Comparison of ENCODE assay signal across 8 cellular contexts in genomic region chr2:40760071-40760666, GRCh38.
DNase-seq lines count a peak whose midpoint lies in the region; ATAC-seq and TF ChIP-seq lines count a peak whose summit lies in the region.

No MANE protein-coding gene starts in this region.

- H3K79me2 ChIP-seq in OCI-LY1 (ENCODE audit: insufficient read depth, low read length) = no peaks in the 10 kb centered on the region

- H3K36me3 ChIP-seq in A673 (ENCODE audit: insufficient read depth, low read length, poor library complexity, severe bottlenecking) (no peaks in the 10 kb centered on the region), OCI-LY1 (ENCODE audit: insufficient read depth, low read length) (no peaks in the 10 kb centered on the region), endodermal cell (ENCODE audit: control insufficient read depth, insufficient read depth, low read length) (no peaks in the 10 kb centered on the region)

- no peak overlapping the region for H3K4me3 ChIP-seq in A673 (ENCODE audit: low read depth, low read length, poor library complexity, severe bottlenecking)
- no peak overlapping the region for H3K4me3 ChIP-seq in OCI-LY1 (ENCODE audit: low read depth, low read length, poor library complexity, severe bottlenecking)
- H3K4me3 ChIP-seq in endodermal cell (ENCODE audit: low read length) = no peak overlapping the region

- H3K4me2 ChIP-seq in OCI-LY1 (ENCODE audit: low read length) = no peak overlapping the region

- H3K9me3 Mint-ChIP-seq in endodermal cell (no peaks in the 10 kb centered on the region), nephron (no peaks in the 10 kb centered on the region), T-cell (peaks cover 0 to 3% (median 0%) of the 10 kb centered on the region in 3 donors)

- POLR2A ChIA-PET in A673 (lab: Charles Lee; ENCODE audit: low non-redundant PET) = no interaction called here
- POLR2A ChIA-PET in T-cell (lab: Charles Lee) = no interaction called here

- intact Hi-C loops in A673 (cut with micrococcal nuclease; ENCODE audit: unreplicated experiment) = no loop called here

- H3K27me3 ChIP-seq in A673 (replicated peaks; ENCODE audit: insufficient read depth, low read depth, low read length, poor library complexity) = no peaks in the 10 kb centered on the region
- H3K27me3 ChIP-seq in OCI-LY1 (ENCODE audit: insufficient read depth, low read length) = no peaks in the 10 kb centered on the region
- no peaks in the 10 kb centered on the region for H3K27me3 ChIP-seq in endodermal cell (ENCODE audit: control insufficient read depth, insufficient read depth, low read length, poor library complexity, severe bottlenecking)

- TF ChIP-seq CTCF in A673 (conservative IDR thresholded peaks at IDR 0.05; ENCODE audit: low read depth, low read length) = peak; percentile 59
- TF ChIP-seq CTCF in GM10266 (IDR thresholded peaks at IDR 0.05; ENCODE audit: control insufficient read depth, insufficient read depth, low read depth, missing control alignments) = peak; percentile 40
- TF ChIP-seq CTCF in OCI-LY1 (IDR thresholded peaks at IDR 0.05; ENCODE audit: low read length) = peak; percentile 57; the same call in 1 of the 2 replicates
- TF ChIP-seq CTCF in endodermal cell (conservative IDR thresholded peaks at IDR 0.05) = peak; percentile 94
- peak; percentile 20 to 36 (median 21) for TF ChIP-seq CTCF in nephron (IDR thresholded peaks at IDR 0.05; ENCODE audit: unreplicated experiment in 3 of 3)

- WGBS in endodermal cell (ENCODE audit: insufficient coverage in 1 of 2, insufficient read length in 1 of 2), 2 experiments = 53 to 75% methylated on average over 1 to 4 of the region's 5 CpGs

- H3K27ac ChIP-seq in A673 (ENCODE audit: low read depth, low read length, poor library complexity, severe bottlenecking) (no peak overlapping the region), OCI-LY1 (ENCODE audit: low read depth, low read length, poor library complexity, severe bottlenecking) (no peak overlapping the region), endodermal cell (ENCODE audit: low read depth, low read length) (no peak overlapping the region)

- H3K9ac ChIP-seq in OCI-LY1 (ENCODE audit: low read length) (no peak overlapping the region), endodermal cell (ENCODE audit: extremely low read depth, low read length, poor library complexity, severe bottlenecking) (no peak overlapping the region)

- H3K9me2 ChIP-seq in OCI-LY1 (ENCODE audit: low read depth, low read length) = no peaks in the 10 kb centered on the region

- H3F3A ChIP-seq in OCI-LY1 (ENCODE audit: insufficient read depth, low read length) = no peaks in the 10 kb centered on the region

- H3K36me3 Mint-ChIP-seq in endodermal cell (ENCODE audit: low read depth) (no peaks in the 10 kb centered on the region), nephron (ENCODE audit: low read depth) (no peaks in the 10 kb centered on the region), T-cell (no peaks in the 10 kb centered on the region)

- H2AFZ ChIP-seq in OCI-LY1 (ENCODE audit: low read length) = no peak overlapping the region

- ATAC-seq in HG03442 (IDR thresholded peaks at IDR 0.05; ENCODE audit: unreplicated experiment) = peak; percentile 71
- ATAC-seq in T-cell (replicated peaks in 1 of 4) = no peak
- no peak for ATAC-seq in GM21447 (IDR thresholded peaks at IDR 0.05; ENCODE audit: unreplicated experiment)

- CTCF ChIA-PET in A673 (lab: Charles Lee) = no interaction called here
- CTCF ChIA-PET in T-cell (lab: Charles Lee) = no interaction called here

- no TSS peak for BruUV-seq in A673 (replicated peaks; lab: Mats Ljungman, UMichigan)

- H3K4me3 Mint-ChIP-seq in endodermal cell = no peak overlapping the region
- no peak overlapping the region for H3K4me3 Mint-ChIP-seq in nephron
- H3K4me3 Mint-ChIP-seq in T-cell = no peak overlapping the region

- peak; percentile 42 for DNase-seq in A673 (ENCODE audit: low spot score)
- peak; percentile 5 for DNase-seq in GM10266 (ENCODE audit: extremely low spot score)
- peak; percentile 83 for DNase-seq in endodermal cell
- no peak for DNase-seq in T-cell

- H3K27ac Mint-ChIP-seq in endodermal cell (no peak overlapping the region), nephron (no peak overlapping the region), T-cell (no peak overlapping the region)

- H3K4me1 Mint-ChIP-seq in endodermal cell (no peaks in the 10 kb centered on the region), nephron (no peaks in the 10 kb centered on the region), T-cell (no peaks in the 10 kb centered on the region)

- no peaks in the 10 kb centered on the region for H4K20me1 ChIP-seq in OCI-LY1 (ENCODE audit: insufficient read depth, low read length)

- H3K4me1 ChIP-seq in A673 (ENCODE audit: insufficient read depth, low read length, poor library complexity, severe bottlenecking) (no peaks in the 10 kb centered on the region), OCI-LY1 (ENCODE audit: insufficient read depth, low read length, severe bottlenecking) (no peaks in the 10 kb centered on the region), endodermal cell (ENCODE audit: control insufficient read depth, insufficient read depth, low read length) (no peaks in the 10 kb centered on the region)

- H3K27me3 Mint-ChIP-seq in endodermal cell (ENCODE audit: insufficient read depth) = no peaks in the 10 kb centered on the region
- H3K27me3 Mint-ChIP-seq in nephron (ENCODE audit: low read depth) = no peaks in the 10 kb centered on the region
- no peaks in the 10 kb centered on the region for H3K27me3 Mint-ChIP-seq in T-cell

- H3K9me3 ChIP-seq in A673 (ENCODE audit: low read depth, low read length, poor library complexity, severe bottlenecking) (no peaks in the 10 kb centered on the region), OCI-LY1 (ENCODE audit: low read length) (no peaks in the 10 kb centered on the region), endodermal cell (ENCODE audit: control insufficient read depth, low read length) (no peaks in the 10 kb centered on the region)

Comparison
In these comparisons a context has a peak if more than half of its experiments do, and no peak if none do; other contexts are left out.
1. DNase-seq: peak in A673 (single experiment), GM10266 (single experiment) and endodermal cell (single experiment); none in T-cell (0 of 34).
2. CTCF ChIP-seq: peak in every context shown above with its lines; median percentile 94 in endodermal cell; 59 in A673; 57 in OCI-LY1; 40 in GM10266; 21 in nephron.